13 cellular contexts compared by ENCODE assay signal in the genomic region with DNA sequence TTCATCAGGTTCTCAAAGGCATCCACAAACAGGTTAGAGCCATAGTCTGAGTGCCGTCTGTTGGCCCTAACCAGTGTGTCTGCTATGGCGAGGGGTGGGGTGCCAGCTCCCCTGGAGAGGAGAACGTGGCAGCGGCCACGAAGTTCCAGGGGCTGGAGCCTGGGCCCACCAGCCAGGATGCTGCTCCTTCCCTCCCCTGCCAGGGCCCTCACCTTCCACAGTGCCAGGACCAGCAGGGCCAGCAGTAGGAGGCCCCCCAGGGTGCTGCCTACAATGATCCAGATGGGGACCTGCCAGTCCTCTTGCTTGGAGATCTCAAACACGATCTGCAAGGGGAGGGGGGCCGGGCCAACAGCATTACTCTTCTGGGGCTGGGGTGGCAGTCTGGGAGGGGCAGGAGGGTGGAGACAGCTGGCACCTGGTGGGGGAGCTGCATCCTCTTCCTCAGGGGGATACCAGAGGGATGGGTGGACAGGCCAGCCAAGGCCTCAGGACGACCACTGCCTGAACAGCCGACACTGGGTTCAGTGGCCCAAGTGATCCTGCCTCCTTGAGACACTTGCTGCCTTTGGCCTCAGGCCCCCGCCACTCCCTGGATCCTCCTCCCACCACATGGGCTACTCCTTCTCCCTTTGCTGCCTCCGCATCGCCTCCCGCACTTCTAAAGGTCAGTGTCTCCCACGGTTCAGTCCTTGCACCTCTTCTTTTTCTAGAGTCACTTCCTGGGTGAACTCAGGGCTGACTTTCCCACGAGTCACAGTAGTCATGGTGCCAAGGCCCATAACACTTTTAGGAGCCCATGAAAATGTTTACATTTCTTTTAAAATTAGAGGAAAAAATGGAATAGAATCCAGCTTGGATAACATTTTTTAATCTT. TPM values are rescaled to one million over a fixed set of nuclear protein-coding genes. Genes with fewer than 3 reads are reported as not detected.
DNase-seq lines count a peak whose midpoint lies in the region; ATAC-seq and TF ChIP-seq lines count a peak whose summit lies in the region.
"Had no signal": no experiment of that assay in that cellular context is flagged by ENCODE, and none has a peak within 500 bp of the region (broad histone marks: within the 10 kb centered on the region; RNA-seq: fewer than 3 reads in every experiment).

No MANE protein-coding gene starts in this region.

- H3K9ac ChIP-seq in neural progenitor cell = no peak overlapping the region

- H3K27me3 Mint-ChIP-seq in activated CD8-positive, alpha-beta memory T cell treated with anti-CD3 and anti-CD28 coated beads, Interleukin-2, amount 10 ng/mL, durations not matched to agents 7 days and 5 days = peaks cover 6% of the 10 kb centered on the region
- H3K27me3 Mint-ChIP-seq in neural progenitor cell (ENCODE audit: insufficient read depth, low read depth) = peaks cover 4% of the 10 kb centered on the region
- H3K27me3 Mint-ChIP-seq: activated T-cell treated with anti-CD3 and anti-CD28 coated beads, Interleukin-2, amount 50 U/mL, for 24 hours had no signal

- no peak overlapping the region for H2AFZ ChIP-seq in ACC112 (ENCODE audit: low read length, unreplicated experiment)
- H2AFZ ChIP-seq in neural progenitor cell (replicated peaks) = no peak overlapping the region

- no peak overlapping the region for H3K27ac Mint-ChIP-seq in activated CD8-positive, alpha-beta memory T cell treated with anti-CD3 and anti-CD28 coated beads, Interleukin-2, amount 10 ng/mL, durations not matched to agents 7 days and 5 days
- H3K27ac Mint-ChIP-seq in neural progenitor cell = no peak overlapping the region
- H3K27ac Mint-ChIP-seq: activated T-cell treated with anti-CD3 and anti-CD28 coated beads, Interleukin-2, amount 50 U/mL, for 24 hours had no signal

- CTCF ChIA-PET in activated CD8-positive, alpha-beta memory T cell treated with anti-CD3 and anti-CD28 coated beads, Interleukin-2, amount 10 ng/mL, durations not matched to agents 7 days and 5 days (lab: Charles Lee) = interaction anchor here (3.6 to 5.3 kb wide), 2 partner anchors 9 to 52 kb away, joined by 33 to 90 read pairs; no protein-coding TSS in a partner anchor

- H3K4me1 Mint-ChIP-seq in activated CD8-positive, alpha-beta memory T cell treated with anti-CD3 and anti-CD28 coated beads, Interleukin-2, amount 10 ng/mL, durations not matched to agents 7 days and 5 days = peaks cover 18% of the 10 kb centered on the region
- peaks cover 23% of the 10 kb centered on the region for H3K4me1 Mint-ChIP-seq in neural progenitor cell

- H4K20me1 ChIP-seq in neural progenitor cell (ENCODE audit: low read depth) = no peaks in the 10 kb centered on the region

- no peaks in the 10 kb centered on the region for H3K79me2 ChIP-seq in ACC112 (ENCODE audit: control insufficient read depth, insufficient read depth, low read length, unreplicated experiment)
- no peaks in the 10 kb centered on the region for H3K79me2 ChIP-seq in neural progenitor cell (ENCODE audit: low read depth)

- H3K36me3 ChIP-seq in ACC112 (ENCODE audit: insufficient read depth, low read length) (no peaks in the 10 kb centered on the region), lung (ENCODE audit: control insufficient read depth in 2 of 2, insufficient read depth in 2 of 2, low read length in 2 of 2) (no peaks in the 10 kb centered on the region), neural progenitor cell (no peaks in the 10 kb centered on the region)

- peak; percentile 2 for DNase-seq in H4 (ENCODE audit: low spot score)
- peak; percentile 30 for DNase-seq in activated CD8-positive, alpha-beta memory T cell treated with anti-CD3 and anti-CD28 coated beads, Interleukin-2, amount 10 ng/mL, durations not matched to agents 7 days and 5 days
- DNase-seq in lung (ENCODE audit: low spot score) = peak; percentile 26
- DNase-seq in DMS114 treated with DMSO at 0.1 percent for 48 hours (lab: John Stamatoyannopoulos, UW; ENCODE audit: unreplicated experiment) = no peak
- no peak for DNase-seq in NCI-H748 (lab: John Stamatoyannopoulos, UW; ENCODE audit: unreplicated experiment)
- no peak for DNase-seq in neural progenitor cell (ENCODE audit: low spot score)
- DNase-seq: activated T-cell treated with anti-CD3 and anti-CD28 coated beads, Interleukin-2, amount 50 U/mL, for 24 hours; amygdala; DMS79; GOT3 had no signal

- WGBS in lung, 2 donors = 82 to 86% methylated on average over 15 of the region's 15 CpGs

- peaks cover 0 to 2% of the 10 kb centered on the region in 2 donors for H3K9me3 ChIP-seq in lung (ENCODE audit: control insufficient read depth in 2 of 2, insufficient read depth in 1 of 2, low read length in 1 of 2)
- H3K9me3 ChIP-seq in neural progenitor cell (ENCODE audit: low read depth) = no peaks in the 10 kb centered on the region

- ATAC-seq in activated CD8-positive, alpha-beta memory T cell treated with anti-CD3 and anti-CD28 coated beads, Interleukin-2, amount 10 ng/mL, durations not matched to agents 7 days and 5 days = no peak
- no peak for ATAC-seq in lung (ENCODE audit: insufficient read depth, low FRiP score)
- no peak for ATAC-seq in HG03460 (IDR thresholded peaks at IDR 0.05; ENCODE audit: unreplicated experiment)

- H3K27ac ChIP-seq in ACC112 (ENCODE audit: low read depth, low read length) = peak overlapping the region; percentile 17
- no peak overlapping the region for H3K27ac ChIP-seq in lung (ENCODE audit: low read depth in 1 of 2, low read length in 1 of 2)
- H3K27ac ChIP-seq in neural progenitor cell = no peak overlapping the region
- H3K27ac ChIP-seq: SK-N-MC had no signal

- no peak overlapping the region for H3K4me3 ChIP-seq in ACC112 (ENCODE audit: low read depth, low read length)
- no peak overlapping the region for H3K4me3 ChIP-seq in lung
- H3K4me3 ChIP-seq in neural progenitor cell = no peak overlapping the region
- H3K4me3 ChIP-seq: SK-N-MC had no signal

- H3K9me3 Mint-ChIP-seq in activated CD8-positive, alpha-beta memory T cell treated with anti-CD3 and anti-CD28 coated beads, Interleukin-2, amount 10 ng/mL, durations not matched to agents 7 days and 5 days (ENCODE audit: low read depth) = no peaks in the 10 kb centered on the region
- H3K9me3 Mint-ChIP-seq in neural progenitor cell = no peaks in the 10 kb centered on the region
- H3K9me3 Mint-ChIP-seq: activated T-cell treated with anti-CD3 and anti-CD28 coated beads, Interleukin-2, amount 50 U/mL, for 24 hours had no signal

- TF ChIP-seq CTCF in lung (IDR thresholded peaks at IDR 0.05; ENCODE audit: control extremely low read depth, extremely low read depth) (no peak), neural progenitor cell (IDR thresholded peaks at IDR 0.05) (no peak)

- H3K4me3 Mint-ChIP-seq in activated CD8-positive, alpha-beta memory T cell treated with anti-CD3 and anti-CD28 coated beads, Interleukin-2, amount 10 ng/mL, durations not matched to agents 7 days and 5 days = no peak overlapping the region
- no peak overlapping the region for H3K4me3 Mint-ChIP-seq in neural progenitor cell
- H3K4me3 Mint-ChIP-seq: activated T-cell treated with anti-CD3 and anti-CD28 coated beads, Interleukin-2, amount 50 U/mL, for 24 hours had no signal

- no peak overlapping the region for H3K4me2 ChIP-seq in neural progenitor cell

- H3K4me1 ChIP-seq in ACC112 (ENCODE audit: control insufficient read depth, insufficient read depth, low read length, unreplicated experiment) = peaks cover 10% of the 10 kb centered on the region
- H3K4me1 ChIP-seq in lung (ENCODE audit: control insufficient read depth in 2 of 2, insufficient read depth in 2 of 2, low read length in 2 of 2) = peaks cover 2 to 7% of the 10 kb centered on the region in 2 donors
- peaks cover 18% of the 10 kb centered on the region for H3K4me1 ChIP-seq in neural progenitor cell

- peaks cover 21% of the 10 kb centered on the region for H3F3A ChIP-seq in neural progenitor cell (ENCODE audit: low read depth)

- H3K36me3 Mint-ChIP-seq in activated CD8-positive, alpha-beta memory T cell treated with anti-CD3 and anti-CD28 coated beads, Interleukin-2, amount 10 ng/mL, durations not matched to agents 7 days and 5 days = peaks cover 3% of the 10 kb centered on the region
- H3K36me3 Mint-ChIP-seq in neural progenitor cell = no peaks in the 10 kb centered on the region

- H3K27me3 ChIP-seq in ACC112 (ENCODE audit: insufficient read depth, low read length) = no peaks in the 10 kb centered on the region
- no peaks in the 10 kb centered on the region for H3K27me3 ChIP-seq in lung (ENCODE audit: control insufficient read depth, insufficient read depth)
- H3K27me3 ChIP-seq in neural progenitor cell = no peaks in the 10 kb centered on the region

RNA-seq across cellular contexts. Expression of gene FEM1B, which starts 26.3 kb away (rescaled TPM):
- 23.3 and 23.8 TPM in 2 replicates for total RNA-seq in H4 (2014; rRNA removed; shearing (Covaris generic))
- total RNA-seq in activated CD8-positive, alpha-beta memory T cell treated with anti-CD3 and anti-CD28 coated beads, Interleukin-2, amount 10 ng/mL, durations not matched to agents 7 days and 5 days = 10 to 100 TPM; 48.3 to 50.1 TPM
- total RNA-seq in lung (10 to 100 TPM; 46.2 to 57.7 TPM), neural progenitor cell (ENCODE audit: low replicate concordance) (57.2 and 80.0 TPM in 2 replicates)
- polyA plus RNA-seq in lung = 10 to 100 TPM in 1 of 2 donors, 1 to 10 TPM in 1; 8.1 to 14.8 TPM

Comparison
In these comparisons a context has a peak if more than half of its experiments do, and no peak if none do; other contexts are left out.
1. DNase-seq: peak in H4 (single experiment), activated CD8-positive, alpha-beta memory T cell treated with anti-CD3 and anti-CD28 coated beads, Interleukin-2, amount 10 ng/mL, durations not matched to agents 7 days and 5 days (single experiment) and lung (single experiment); none in DMS114 treated with DMSO at 0.1 percent for 48 hours (single experiment), NCI-H748 (single experiment) and neural progenitor cell (single experiment).